8 cellular contexts compared by ENCODE assay signal in genomic region chr1:31934706-31935629, GRCh38. TPM values are rescaled to one million over a fixed set of nuclear protein-coding genes. Genes with fewer than 3 reads are reported as not detected.
DNase-seq lines count a peak whose midpoint lies in the region; ATAC-seq and TF ChIP-seq lines count a peak whose summit lies in the region.

No MANE protein-coding gene starts in this region.

- peak overlapping the region; percentile 85 for H3K27ac Mint-ChIP-seq in central memory CD8-positive, alpha-beta T cell (ENCODE audit: low read depth)
- H3K27ac Mint-ChIP-seq in natural killer cell treated with Interleukin-12 subunit alpha and Interleukin-12 subunit beta and Interleukin-15 and Interleukin-18, amount 100 ng/mL, for 72 hours = peak overlapping the region; percentile 88 to 91

- H3K4me3 ChIP-seq in GM12865 (ENCODE audit: low read depth, low read length) = peak overlapping the region; percentile 77

- DNase-seq in GM12865 (ENCODE audit: low read depth) (peak; percentile 49), OCI-M1 (lab: John Stamatoyannopoulos, UW) (peak; percentile 49), ureter (ENCODE audit: low spot score) (no peak), NCI-H187 treated with DMSO at 0.1 percent for 48 hours (lab: John Stamatoyannopoulos, UW) (no peak)
- DNase-seq in central memory CD8-positive, alpha-beta T cell (ENCODE audit: low spot score in 2 of 2) = no peak
- DNase-seq in natural killer cell treated with Interleukin-12 subunit alpha and Interleukin-12 subunit beta and Interleukin-15 and Interleukin-18, amount 100 ng/mL, for 72 hours (ENCODE audit: low spot score) = no peak

- H3K4me1 Mint-ChIP-seq in central memory CD8-positive, alpha-beta T cell = peaks cover 79% of the 10 kb centered on the region
- H3K4me1 Mint-ChIP-seq in natural killer cell treated with Interleukin-12 subunit alpha and Interleukin-12 subunit beta and Interleukin-15 and Interleukin-18, amount 100 ng/mL, for 72 hours (ENCODE audit: low read depth in 2 of 2) = peaks cover 69 to 79% of the 10 kb centered on the region in 2 donors

- H3K27me3 Mint-ChIP-seq in central memory CD8-positive, alpha-beta T cell = no peaks in the 10 kb centered on the region
- no peaks in the 10 kb centered on the region for H3K27me3 Mint-ChIP-seq in natural killer cell treated with Interleukin-12 subunit alpha and Interleukin-12 subunit beta and Interleukin-15 and Interleukin-18, amount 100 ng/mL, for 72 hours

- TF ChIP-seq CTCF in GM12865 (IDR thresholded peaks at IDR 0.05; ENCODE audit: insufficient read depth, low read depth, low read length, missing control alignments) = no peak

- ATAC-seq in central memory CD8-positive, alpha-beta T cell (replicated peaks; ENCODE audit: extremely low read depth, poor library complexity, severe bottlenecking) = no peak
- no peak for ATAC-seq in natural killer cell treated with Interleukin-12 subunit alpha and Interleukin-12 subunit beta and Interleukin-15 and Interleukin-18, amount 100 ng/mL, for 72 hours
- ATAC-seq in HG02798 (IDR thresholded peaks at IDR 0.05; ENCODE audit: poor library complexity, unreplicated experiment) (no peak), HG03460 (IDR thresholded peaks at IDR 0.05; ENCODE audit: unreplicated experiment) (no peak)

- H3K36me3 Mint-ChIP-seq in central memory CD8-positive, alpha-beta T cell (ENCODE audit: insufficient read depth) = peaks cover 35% of the 10 kb centered on the region
- H3K36me3 Mint-ChIP-seq in natural killer cell treated with Interleukin-12 subunit alpha and Interleukin-12 subunit beta and Interleukin-15 and Interleukin-18, amount 100 ng/mL, for 72 hours = peaks cover 40% of the 10 kb centered on the region

- peak overlapping the region; percentile 88 for H3K4me3 Mint-ChIP-seq in central memory CD8-positive, alpha-beta T cell
- H3K4me3 Mint-ChIP-seq in natural killer cell treated with Interleukin-12 subunit alpha and Interleukin-12 subunit beta and Interleukin-15 and Interleukin-18, amount 100 ng/mL, for 72 hours = peak overlapping the region; percentile 100

- H3K9me3 Mint-ChIP-seq in central memory CD8-positive, alpha-beta T cell = no peaks in the 10 kb centered on the region
- no peaks in the 10 kb centered on the region for H3K9me3 Mint-ChIP-seq in natural killer cell treated with Interleukin-12 subunit alpha and Interleukin-12 subunit beta and Interleukin-15 and Interleukin-18, amount 100 ng/mL, for 72 hours

RNA-seq across cellular contexts. Expression of gene PTP4A2, which starts 3.2 kb away (rescaled TPM):
- 100 to 1,000 TPM; 409 to 770 TPM for total RNA-seq in natural killer cell treated with Interleukin-12 subunit alpha and Interleukin-12 subunit beta and Interleukin-15 and Interleukin-18, amount 100 ng/mL, for 72 hours
- 416 TPM for total RNA-seq in ureter

Comparison
In these comparisons a context has a peak if more than half of its experiments do, and no peak if none do; other contexts are left out.
1. DNase-seq: peak in GM12865 (single experiment) and OCI-M1 (single experiment); none in central memory CD8-positive, alpha-beta T cell (0 of 2), natural killer cell treated with Interleukin-12 subunit alpha and Interleukin-12 subunit beta and Interleukin-15 and Interleukin-18, amount 100 ng/mL, for 72 hours (single experiment), ureter (single experiment) and NCI-H187 treated with DMSO at 0.1 percent for 48 hours (single experiment).